In genomic region chr14:104583424-104584114, GRCh38 we compare ENCODE assay signal across 16 cellular contexts. TPM values are rescaled to one million over a fixed set of nuclear protein-coding genes. Genes with fewer than 3 reads are reported as not detected.
"Had no signal": no experiment of that assay in that cellular context is flagged by ENCODE, and none has a peak within 500 bp of the region (broad histone marks: within the 10 kb centered on the region; RNA-seq: fewer than 3 reads in every experiment).

No MANE protein-coding gene starts in this region.

- H3K27ac ChIP-seq: ascending aorta, gastroesophageal sphincter, left lung, pancreas, thyroid gland, vagina had no signal

- H3K4me3 ChIP-seq: ascending aorta, gastroesophageal sphincter, left lung, pancreas, thyroid gland, vagina had no signal

- H3K9me3 ChIP-seq: ascending aorta, gastroesophageal sphincter, left lung, pancreas, thyroid gland, vagina had no signal

- DNase-seq: activated CD4-positive, alpha-beta T cell treated with anti-CD3 and anti-CD28 coated beads for 1 hour; activated CD4-positive, alpha-beta T cell treated with anti-CD3 and anti-CD28 coated beads, Interleukin-2, amount 50 U/mL, for 4 hours; activated naive CD4-positive, alpha-beta T cell treated with Interleukin-2 at 50 U/mL for 16 hours; activated T-cell treated with anti-CD3 and anti-CD28 coated beads for 4 hours; hippocampal formation; left lung; pancreas; T-cell; T-helper 9 cell had no signal

- H3K27me3 ChIP-seq: ascending aorta, pancreas, thyroid gland, vagina had no signal

- ATAC-seq: gastroesophageal sphincter; left lung; stimulated activated effector memory CD8-positive, alpha-beta T cell treated with anti-CD3 and anti-CD28 coated beads, Interleukin-12 subunit alpha, Interleukin-12 subunit beta, amount 100 ng/mL, for 72 hours; T-cell had no signal

- H3K4me1 ChIP-seq: left lung, vagina had no signal

- H3K36me3 ChIP-seq: ascending aorta, gastroesophageal sphincter, left lung, pancreas, thyroid gland, vagina had no signal

RNA-seq across cellular contexts. Expression of gene C14orf180, which starts 4.0 kb away (rescaled TPM):
- total RNA-seq: left lung, T-cell had no signal
- polyA plus RNA-seq: keratinocyte, neural cell had no signal

RNA-seq across cellular contexts. Expression of gene TMEM179, which starts 21.0 kb away (rescaled TPM):
- total RNA-seq: ascending aorta, T-cell had no signal
- polyA plus RNA-seq: keratinocyte had no signal
